Comparison of ENCODE assay signal across 31 cellular contexts in the genomic region with DNA sequence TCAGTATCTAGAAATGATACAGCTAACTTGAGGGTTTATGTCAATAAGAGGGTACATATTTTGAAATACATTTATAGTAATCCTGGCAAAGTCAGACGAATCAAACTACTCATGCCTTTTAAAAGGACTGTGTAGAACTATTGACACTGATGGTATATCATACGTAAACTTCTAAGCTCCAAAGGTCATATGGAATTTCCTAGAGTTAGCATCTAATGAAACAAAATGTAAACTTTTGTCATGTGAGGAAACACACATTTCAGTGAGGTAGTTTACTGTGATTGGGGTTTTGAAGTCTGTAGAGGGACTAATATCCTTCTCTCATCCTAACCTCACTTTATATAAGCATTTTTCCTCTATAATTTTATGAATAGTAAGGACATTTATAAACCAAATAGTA.
"Had no signal": no experiment of that assay in that cellular context is flagged by ENCODE, and none has a peak within 500 bp of the region (broad histone marks: within the 10 kb centered on the region; RNA-seq: fewer than 3 reads in every experiment).

No MANE protein-coding gene starts in this region.

- H3K27me3 Mint-ChIP-seq: naive thymus-derived CD8-positive, alpha-beta T cell; progenitor cell of endocrine pancreas; stimulated activated memory B cell treated with anti-CD40 and anti-IgM and Interleukin-4, amounts not matched to agents 10 μg/mL and 1 μg/mL and 100 μg/mL, for 72 hours; stimulated activated naive CD8-positive, alpha-beta T cell treated with anti-CD3 and anti-CD28 coated beads, Interleukin-15, amount 100 ng/mL, for 72 hours; type B pancreatic cell had no signal

- H3K9me3 Mint-ChIP-seq: nephron; neural progenitor cell; stimulated activated memory B cell treated with anti-CD40 and anti-IgM and Interleukin-4, amounts not matched to agents 10 μg/mL and 1 μg/mL and 100 μg/mL, for 72 hours; stimulated activated naive CD8-positive, alpha-beta T cell treated with anti-CD3 and anti-CD28 coated beads, Interleukin-15, amount 100 ng/mL, for 72 hours; type B pancreatic cell had no signal

- H3K27ac ChIP-seq: neural progenitor cell, ovary, parathyroid adenoma, psoas muscle, skin epidermis, spleen, suprapubic skin, testis, tibial artery, transverse colon, upper lobe of right lung, uterus had no signal

- H3K27ac Mint-ChIP-seq: nephron; neural progenitor cell; progenitor cell of endocrine pancreas; stimulated activated memory B cell treated with anti-CD40 and anti-IgM and Interleukin-4, amounts not matched to agents 10 μg/mL and 1 μg/mL and 100 μg/mL, for 72 hours; stimulated activated naive CD8-positive, alpha-beta T cell treated with anti-CD3 and anti-CD28 coated beads, Interleukin-15, amount 100 ng/mL, for 72 hours; type B pancreatic cell had no signal

- H3K9me3 ChIP-seq: ovary, psoas muscle, suprapubic skin, testis, tibial artery, transverse colon, upper lobe of right lung, uterus had no signal

- H2AFZ ChIP-seq: neural progenitor cell, parathyroid adenoma had no signal

- H3K4me3 ChIP-seq: neural progenitor cell, ovary, psoas muscle, skin epidermis, smooth muscle cell, spleen, suprapubic skin, testis, tibial artery, transverse colon, upper lobe of right lung, uterus had no signal

- ATAC-seq: naive thymus-derived CD8-positive, alpha-beta T cell; psoas muscle; right cardiac atrium; sciatic nerve; stimulated activated memory B cell treated with anti-CD40 and anti-IgM and Interleukin-4, amounts not matched to agents 10 μg/mL and 1 μg/mL and 100 μg/mL, for 72 hours; stimulated activated naive CD8-positive, alpha-beta T cell treated with anti-CD3 and anti-CD28 coated beads, Interleukin-15, amount 100 ng/mL, for 72 hours; stimulated activated naive CD8-positive, alpha-beta T cell treated with anti-CD3 and anti-CD28 coated beads, Interleukin-15, Interleukin-2, amounts not matched to agents 100 U/mL and 50 U/mL, for 24 hours; upper lobe of right lung had no signal

- H3K4me3 Mint-ChIP-seq: naive thymus-derived CD8-positive, alpha-beta T cell; nephron; neural progenitor cell; stimulated activated memory B cell treated with anti-CD40 and anti-IgM and Interleukin-4, amounts not matched to agents 10 μg/mL and 1 μg/mL and 100 μg/mL, for 72 hours; stimulated activated naive CD8-positive, alpha-beta T cell treated with anti-CD3 and anti-CD28 coated beads, Interleukin-15, amount 100 ng/mL, for 72 hours; type B pancreatic cell had no signal

- H3K4me1 ChIP-seq: neural progenitor cell, parathyroid adenoma, psoas muscle, suprapubic skin, testis, transverse colon, upper lobe of right lung, uterus had no signal

- H3K27me3 ChIP-seq: neural progenitor cell, ovary, spleen, suprapubic skin, testis, tibial artery, transverse colon, upper lobe of right lung, uterus had no signal

- H3K4me2 ChIP-seq: neural progenitor cell, smooth muscle cell had no signal

- H3K36me3 Mint-ChIP-seq: neural progenitor cell had no signal

- DNase-seq: naive thymus-derived CD8-positive, alpha-beta T cell; occipital lobe; ovary; posterior cingulate gyrus; psoas muscle; spleen; stimulated activated CD4-positive, alpha-beta T cell treated with anti-CD3 and anti-CD28 coated beads, Interleukin-12 subunit alpha, Interleukin-12 subunit beta, amount 100 ng/mL, for 4 hours; stimulated activated CD4-positive, alpha-beta T cell treated with anti-CD3 and anti-CD28 coated beads, Interleukin-1b, Interleukin-23, amount 100 ng/mL, for 48 hours; stimulated activated CD4-positive, alpha-beta T cell treated with anti-CD3 and anti-CD28 coated beads, Interleukin-4, amount 100 ng/mL, for 1 hour; stimulated activated CD4-positive, alpha-beta T cell treated with anti-CD3 and anti-CD28 coated beads, Interleukin-4, amount 100 ng/mL, for 4 hours; stimulated activated CD8-positive, alpha-beta memory T cell treated with anti-CD3 and anti-CD28 coated beads, Interleukin-4, amount 100 ng/mL, for 48 hours; stimulated activated naive CD4-positive, alpha-beta T cell; stimulated activated naive CD8-positive, alpha-beta T cell treated with anti-CD3 and anti-CD28 coated beads, Interleukin-15, amount 100 ng/mL, for 72 hours; stimulated activated naive CD8-positive, alpha-beta T cell treated with anti-CD3 and anti-CD28 coated beads, Interleukin-15, Interleukin-2, amounts not matched to agents 100 U/mL and 50 U/mL, for 24 hours; substantia nigra; testis; tibial artery; transverse colon; upper lobe of right lung; uterus had no signal

- H3K4me1 Mint-ChIP-seq: nephron; neural progenitor cell; stimulated activated naive CD8-positive, alpha-beta T cell treated with anti-CD3 and anti-CD28 coated beads, Interleukin-15, amount 100 ng/mL, for 72 hours had no signal

- H3K79me2 ChIP-seq: parathyroid adenoma had no signal

- H3K36me3 ChIP-seq: ovary, tibial artery, transverse colon, upper lobe of right lung, uterus had no signal

- H3K9ac ChIP-seq: neural progenitor cell, parathyroid adenoma had no signal
